ENCODE assay signal across 8 cellular contexts in genomic region chr17:67245694-67246397, GRCh38. TPM values are rescaled to one million over a fixed set of nuclear protein-coding genes. Genes with fewer than 3 reads are reported as not detected.
DNase-seq lines count a peak whose midpoint lies in the region; ATAC-seq and TF ChIP-seq lines count a peak whose summit lies in the region.

No MANE protein-coding gene starts in this region.

- H3K4me3 ChIP-seq in fibroblast of lung (replicated peaks in 1 of 4; ENCODE audit: control extremely low read depth in 1 of 4, insufficient read depth in 1 of 4, low read depth in 3 of 4, low read length in 4 of 4) (peak overlapping the region; percentile 73 to 92 (median 86)), neural cell (ENCODE audit: low read length) (peak overlapping the region; percentile 97)

- peak overlapping the region; percentile 55 for H3K9ac ChIP-seq in fibroblast of lung (ENCODE audit: insufficient read depth, low read length)
- peak overlapping the region; percentile 79 for H3K9ac ChIP-seq in neural cell (ENCODE audit: low read length)

- no peak for TF ChIP-seq EP300 in neural cell (conservative IDR thresholded peaks at IDR 0.05; ENCODE audit: poor library complexity, severe bottlenecking)

- H3K4me1 ChIP-seq in fibroblast of lung (ENCODE audit: control insufficient read depth, extremely low read depth, insufficient read depth, low read length): peaks cover 6% of the 10 kb centered on the region

- peak; percentile 8 for DNase-seq in EL
- DNase-seq in NCI-H146 treated with DMSO at 0.1 percent for 48 hours (lab: John Stamatoyannopoulos, UW; ENCODE audit: unreplicated experiment): peak; percentile 3
- DNase-seq in activated T-cell treated with anti-CD3 and anti-CD28 coated beads, Interleukin-2, amount 50 U/mL, for 48 hours: peak; percentile 58 to 66
- DNase-seq in fibroblast of lung (ENCODE audit: low read depth in 2 of 2): no peak

- H3K79me2 ChIP-seq in fibroblast of lung (ENCODE audit: control insufficient read depth, insufficient read depth, low read length) (peaks cover 32% of the 10 kb centered on the region), neural cell (replicated peaks; ENCODE audit: insufficient read depth, low read length) (peaks cover 42% of the 10 kb centered on the region)

- H3F3A ChIP-seq in neural cell (ENCODE audit: insufficient read depth, low read length, poor library complexity, severe bottlenecking): no peaks in the 10 kb centered on the region

- H4K20me1 ChIP-seq in fibroblast of lung (ENCODE audit: control insufficient read depth, extremely low read depth, insufficient read depth, low read length) (no peaks in the 10 kb centered on the region), neural cell (ENCODE audit: insufficient read depth) (no peaks in the 10 kb centered on the region)

- H3K9me2 ChIP-seq in neural cell (ENCODE audit: insufficient read depth, low read length): no peaks in the 10 kb centered on the region

- no peak for TF ChIP-seq RAD21 in neural cell (conservative IDR thresholded peaks at IDR 0.05)

- H3K27ac ChIP-seq in fibroblast of lung (ENCODE audit: insufficient read depth, low read length) (peak overlapping the region; percentile 39), neural cell (ENCODE audit: low read length) (peak overlapping the region; percentile 68)

- ATAC-seq in HG03378 (IDR thresholded peaks at IDR 0.05; ENCODE audit: unreplicated experiment) (no peak), GM18861 (IDR thresholded peaks at IDR 0.05; ENCODE audit: unreplicated experiment) (no peak), HG03025 (IDR thresholded peaks at IDR 0.05; ENCODE audit: low FRiP score, unreplicated experiment) (no peak)

- H3K36me3 ChIP-seq in fibroblast of lung (ENCODE audit: control insufficient read depth, insufficient read depth, low read length): no peaks in the 10 kb centered on the region
- H3K36me3 ChIP-seq in neural cell (ENCODE audit: insufficient read depth, low read length): no peaks in the 10 kb centered on the region

- TF ChIP-seq CTCF in fibroblast of lung (conservative IDR thresholded peaks at IDR 0.05 in 1 of 2, IDR thresholded peaks at IDR 0.05 in 1 of 2; ENCODE audit: low read depth in 1 of 2, low read length in 2 of 2): no peak
- peak; percentile 34 for TF ChIP-seq CTCF in neural cell (IDR thresholded peaks at IDR 0.05; ENCODE audit: poor library complexity, severe bottlenecking)

- H2AFZ ChIP-seq in fibroblast of lung (ENCODE audit: low read length) (peak overlapping the region; percentile 60), neural cell (ENCODE audit: low read depth, low read length) (peak overlapping the region; percentile 80)

- H3K4me2 ChIP-seq in fibroblast of lung (ENCODE audit: extremely low read depth, insufficient read depth, low read length) (peak overlapping the region; percentile 99), neural cell (ENCODE audit: low read length) (peak overlapping the region; percentile 65)

- H3K27me3 ChIP-seq in fibroblast of lung (ENCODE audit: control insufficient read depth, insufficient read depth, low read length): no peaks in the 10 kb centered on the region
- no peaks in the 10 kb centered on the region for H3K27me3 ChIP-seq in neural cell (ENCODE audit: insufficient read depth, low read depth, low read length)

- no peaks in the 10 kb centered on the region for H3K9me3 ChIP-seq in fibroblast of lung (ENCODE audit: control insufficient read depth, insufficient read depth, low read depth, low read length)
- no peaks in the 10 kb centered on the region for H3K9me3 ChIP-seq in neural cell (ENCODE audit: low read length)

TF ChIP-seq in neural cell, 6 proteins besides CTCF, POLR2A, EP300 and RAD21:
- TF ChIP-seq POLR2AphosphoS5 (IDR thresholded peaks at IDR 0.05) (no peak), MXI1 (conservative IDR thresholded peaks at IDR 0.05; ENCODE audit: poor library complexity, severe bottlenecking) (peak; percentile 48)
TF ChIP-seq in neural cell: peak in this region for 1.

RNA-seq across cellular contexts. Expression of gene HELZ, which starts 0.8 kb away (rescaled TPM):
- 28.1 and 39.8 TPM in 2 replicates for total RNA-seq in fibroblast of lung
- polyA plus RNA-seq in fibroblast of lung: 14.1 and 18.9 TPM in 2 replicates
- 5.3 and 10.2 TPM in 2 replicates for polyA plus RNA-seq in fibroblast of lung (2012)
- 16.3 and 21.7 TPM in 2 replicates for polyA minus RNA-seq in fibroblast of lung (ENCODE audit: low replicate concordance)
- polyA plus RNA-seq in neural cell: 11.7 and 14.4 TPM in 2 replicates
- 98.8 and 134 TPM in 2 replicates for polyA minus RNA-seq in neural cell

Comparison
In these comparisons a context has a peak if more than half of its experiments do, and no peak if none do; other contexts are left out.
1. DNase-seq: peak in EL (single experiment), NCI-H146 treated with DMSO at 0.1 percent for 48 hours (single experiment) and activated T-cell treated with anti-CD3 and anti-CD28 coated beads, Interleukin-2, amount 50 U/mL, for 48 hours (2 of 2); none in fibroblast of lung (0 of 2).